8 cellular contexts compared by ENCODE assay signal in the genomic region with DNA sequence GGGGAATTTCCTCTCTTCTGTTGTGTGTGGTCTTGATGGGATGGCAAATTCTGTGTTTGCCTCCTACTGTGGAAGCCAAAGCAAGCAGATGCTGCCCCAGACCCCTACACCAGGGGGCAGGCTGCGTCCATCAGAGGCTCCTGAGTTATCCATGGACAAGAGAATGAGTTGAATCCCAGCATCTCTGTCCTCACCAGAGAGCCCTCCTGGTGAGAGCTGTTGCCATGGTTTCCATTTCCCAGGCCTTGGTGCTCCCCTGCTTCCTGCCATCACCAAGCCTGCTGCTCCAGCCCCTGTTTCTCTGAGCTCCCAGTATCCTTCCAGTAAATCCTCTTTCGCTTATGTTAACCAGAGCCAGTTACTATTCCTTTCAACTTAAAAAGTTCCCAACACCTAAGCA. TPM values are rescaled to one million over a fixed set of nuclear protein-coding genes. Genes with fewer than 3 reads are reported as not detected.
A peak's percentile ranks its signal among the peaks of the same experiment; 100 is the strongest.
DNase-seq lines count a peak whose midpoint lies in the region; TF ChIP-seq lines count a peak whose summit lies in the region.

No MANE protein-coding gene starts in this region.

- no peaks in the 10 kb centered on the region for H3K9me3 ChIP-seq in CD4-positive, alpha-beta memory T cell (ENCODE audit: control insufficient read depth in 1 of 2, low read length in 2 of 2)

- no peak overlapping the region for H3K4me3 Mint-ChIP-seq in activated CD4-positive, alpha-beta memory T cell treated with anti-CD3 and anti-CD28 coated beads for 36 hours
- no peak overlapping the region for H3K4me3 Mint-ChIP-seq in activated CD4-positive, alpha-beta memory T cell treated with anti-CD3 and anti-CD28 coated beads, Interleukin-2, amount 10 ng/mL, durations not matched to agents 7 days and 5 days
- H3K4me3 Mint-ChIP-seq in osteocyte (ENCODE audit: unreplicated experiment), result no peak overlapping the region
- H3K4me3 Mint-ChIP-seq in CD4-positive, alpha-beta memory T cell, result no peak overlapping the region

- peak; percentile 97 for TF ChIP-seq CTCF in fibroblast of the aortic adventitia (IDR thresholded peaks at IDR 0.05; ENCODE audit: insufficient read depth, low read length)
- TF ChIP-seq CTCF in osteocyte (IDR thresholded peaks at IDR 0.05), result peak; percentile 89

- H3K4me1 ChIP-seq in CD4-positive, alpha-beta memory T cell (ENCODE audit: insufficient read depth, low read length), result no peaks in the 10 kb centered on the region

- no peaks in the 10 kb centered on the region for H3K9me3 Mint-ChIP-seq in activated CD4-positive, alpha-beta memory T cell treated with anti-CD3 and anti-CD28 coated beads for 36 hours
- no peaks in the 10 kb centered on the region for H3K9me3 Mint-ChIP-seq in activated CD4-positive, alpha-beta memory T cell treated with anti-CD3 and anti-CD28 coated beads, Interleukin-2, amount 10 ng/mL, durations not matched to agents 7 days and 5 days
- no peaks in the 10 kb centered on the region for H3K9me3 Mint-ChIP-seq in osteocyte (ENCODE audit: unreplicated experiment)
- no peaks in the 10 kb centered on the region for H3K9me3 Mint-ChIP-seq in CD4-positive, alpha-beta memory T cell

- H3K27ac Mint-ChIP-seq in activated CD4-positive, alpha-beta memory T cell treated with anti-CD3 and anti-CD28 coated beads for 36 hours, result no peak overlapping the region
- no peak overlapping the region for H3K27ac Mint-ChIP-seq in activated CD4-positive, alpha-beta memory T cell treated with anti-CD3 and anti-CD28 coated beads, Interleukin-2, amount 10 ng/mL, durations not matched to agents 7 days and 5 days
- no peak overlapping the region for H3K27ac Mint-ChIP-seq in osteocyte (ENCODE audit: unreplicated experiment)
- H3K27ac Mint-ChIP-seq in CD4-positive, alpha-beta memory T cell, result no peak overlapping the region

- no peak overlapping the region for H3K4me3 ChIP-seq in fibroblast of the aortic adventitia (ENCODE audit: low read depth, low read length)
- H3K4me3 ChIP-seq in CD4-positive, alpha-beta memory T cell (ENCODE audit: low read length in 2 of 2), result no peak overlapping the region

- peaks cover 12% of the 10 kb centered on the region for H3K27me3 Mint-ChIP-seq in activated CD4-positive, alpha-beta memory T cell treated with anti-CD3 and anti-CD28 coated beads for 36 hours
- H3K27me3 Mint-ChIP-seq in activated CD4-positive, alpha-beta memory T cell treated with anti-CD3 and anti-CD28 coated beads, Interleukin-2, amount 10 ng/mL, durations not matched to agents 7 days and 5 days, result peaks cover 6% of the 10 kb centered on the region
- H3K27me3 Mint-ChIP-seq in osteocyte (ENCODE audit: unreplicated experiment), result no peaks in the 10 kb centered on the region
- peaks cover 6 to 10% of the 10 kb centered on the region in 2 donors for H3K27me3 Mint-ChIP-seq in CD4-positive, alpha-beta memory T cell

- POLR2A ChIA-PET in activated CD4-positive, alpha-beta memory T cell treated with anti-CD3 and anti-CD28 coated beads for 36 hours (lab: Charles Lee), result no interaction called here
- POLR2A ChIA-PET in activated CD4-positive, alpha-beta memory T cell treated with anti-CD3 and anti-CD28 coated beads, Interleukin-2, amount 10 ng/mL, durations not matched to agents 7 days and 5 days (lab: Charles Lee), result no interaction called here
- POLR2A ChIA-PET in CD4-positive, alpha-beta memory T cell (lab: Charles Lee; ENCODE audit: partially characterized antibody), result no interaction called here

- H3K4me1 Mint-ChIP-seq in activated CD4-positive, alpha-beta memory T cell treated with anti-CD3 and anti-CD28 coated beads for 36 hours (ENCODE audit: low read depth), result no peaks in the 10 kb centered on the region
- H3K4me1 Mint-ChIP-seq in activated CD4-positive, alpha-beta memory T cell treated with anti-CD3 and anti-CD28 coated beads, Interleukin-2, amount 10 ng/mL, durations not matched to agents 7 days and 5 days, result no peaks in the 10 kb centered on the region
- H3K4me1 Mint-ChIP-seq in osteocyte (ENCODE audit: unreplicated experiment), result peaks cover 25% of the 10 kb centered on the region
- no peaks in the 10 kb centered on the region for H3K4me1 Mint-ChIP-seq in CD4-positive, alpha-beta memory T cell

- H3K27ac ChIP-seq in CD4-positive, alpha-beta memory T cell (ENCODE audit: low read depth, low read length), result no peak overlapping the region

- no peaks in the 10 kb centered on the region for H3K36me3 Mint-ChIP-seq in activated CD4-positive, alpha-beta memory T cell treated with anti-CD3 and anti-CD28 coated beads for 36 hours
- no peaks in the 10 kb centered on the region for H3K36me3 Mint-ChIP-seq in activated CD4-positive, alpha-beta memory T cell treated with anti-CD3 and anti-CD28 coated beads, Interleukin-2, amount 10 ng/mL, durations not matched to agents 7 days and 5 days (ENCODE audit: low read depth)
- H3K36me3 Mint-ChIP-seq in osteocyte (ENCODE audit: unreplicated experiment), result no peaks in the 10 kb centered on the region
- H3K36me3 Mint-ChIP-seq in CD4-positive, alpha-beta memory T cell, result no peaks in the 10 kb centered on the region

- H3K27me3 ChIP-seq in CD4-positive, alpha-beta memory T cell (ENCODE audit: insufficient read depth, low read length), result no peaks in the 10 kb centered on the region

- CTCF ChIA-PET in activated CD4-positive, alpha-beta memory T cell treated with anti-CD3 and anti-CD28 coated beads for 36 hours (lab: Charles Lee), result interaction anchor here (1.0 kb wide), 1 partner anchor 9 kb away, joined by 3 read pairs; no protein-coding TSS in a partner anchor
- CTCF ChIA-PET in activated CD4-positive, alpha-beta memory T cell treated with anti-CD3 and anti-CD28 coated beads, Interleukin-2, amount 10 ng/mL, durations not matched to agents 7 days and 5 days (lab: Charles Lee), result no interaction called here
- CTCF ChIA-PET in CD4-positive, alpha-beta memory T cell (lab: Charles Lee; ENCODE audit: partially characterized antibody), result no interaction called here

- intact Hi-C loops in activated CD4-positive, alpha-beta memory T cell treated with anti-CD3 and anti-CD28 coated beads for 36 hours (cut with micrococcal nuclease), result loop anchor here (5.0 kb wide), 2 partner anchors 86 to 259 kb away; no protein-coding TSS in a partner anchor
- intact Hi-C loops in CD4-positive, alpha-beta memory T cell (cut with micrococcal nuclease), result no loop called here

- no peaks in the 10 kb centered on the region for H3K36me3 ChIP-seq in CD4-positive, alpha-beta memory T cell (ENCODE audit: insufficient read depth, low read length)

- DNase-seq in activated CD4-positive, alpha-beta memory T cell treated with anti-CD3 and anti-CD28 coated beads for 36 hours, result peak; percentile 19
- DNase-seq in activated CD4-positive, alpha-beta memory T cell treated with anti-CD3 and anti-CD28 coated beads, Interleukin-2, amount 10 ng/mL, durations not matched to agents 7 days and 5 days, result no peak
- DNase-seq in NCI-H1092 treated with DMSO at 0.1 percent for 48 hours (lab: John Stamatoyannopoulos, UW), result peak; percentile 81
- peak; percentile 19 for DNase-seq in SKM-1 (lab: John Stamatoyannopoulos, UW; ENCODE audit: unreplicated experiment)
- DNase-seq in fibroblast of the aortic adventitia (ENCODE audit: low read depth), result peak; percentile 85
- DNase-seq in osteocyte (ENCODE audit: extremely low spot score, unreplicated experiment), result peak; percentile 91
- DNase-seq in cortex of kidney (lab: John Stamatoyannopoulos, UW), result no peak
- DNase-seq in CD4-positive, alpha-beta memory T cell, result no peak

RNA-seq across cellular contexts. Expression of a gene that starts 20.4 kb away (rescaled TPM):
- under 1 TPM; 0.12 TPM for total RNA-seq in activated CD4-positive, alpha-beta memory T cell treated with anti-CD3 and anti-CD28 coated beads for 36 hours
- under 1 TPM; 0.05 TPM for total RNA-seq in activated CD4-positive, alpha-beta memory T cell treated with anti-CD3 and anti-CD28 coated beads, Interleukin-2, amount 10 ng/mL, durations not matched to agents 7 days and 5 days
- total RNA-seq in fibroblast of the aortic adventitia (ENCODE audit: low replicate concordance) (91.1 and 455 TPM in 2 replicates), osteocyte (99.7 and 100 TPM in 2 replicates)
- not detected for total RNA-seq in CD4-positive, alpha-beta memory T cell
- polyA plus RNA-seq in CD4-positive, alpha-beta memory T cell, result not detected

Comparison
In these comparisons a context has a peak if more than half of its experiments do, and no peak if none do; other contexts are left out.
1. DNase-seq: peak in activated CD4-positive, alpha-beta memory T cell treated with anti-CD3 and anti-CD28 coated beads for 36 hours (single experiment), NCI-H1092 treated with DMSO at 0.1 percent for 48 hours (single experiment), SKM-1 (single experiment), fibroblast of the aortic adventitia (single experiment) and osteocyte (single experiment); none in activated CD4-positive, alpha-beta memory T cell treated with anti-CD3 and anti-CD28 coated beads, Interleukin-2, amount 10 ng/mL, durations not matched to agents 7 days and 5 days (single experiment), cortex of kidney (single experiment) and CD4-positive, alpha-beta memory T cell (0 of 5).
2. RNA of a gene that starts 20.4 kb away (total RNA-seq): 91.1 to 455 TPM in fibroblast of the aortic adventitia and 99.7 to 100 TPM in osteocyte; 0.12 TPM in activated CD4-positive, alpha-beta memory T cell treated with anti-CD3 and anti-CD28 coated beads for 36 hours, 0.05 TPM in activated CD4-positive, alpha-beta memory T cell treated with anti-CD3 and anti-CD28 coated beads, Interleukin-2, amount 10 ng/mL, durations not matched to agents 7 days and 5 days and not detected in CD4-positive, alpha-beta memory T cell; every median in the first group is over 10 times any median in the second.